Comparison of ENCODE assay signal across 1 cellular context in the genomic region with DNA sequence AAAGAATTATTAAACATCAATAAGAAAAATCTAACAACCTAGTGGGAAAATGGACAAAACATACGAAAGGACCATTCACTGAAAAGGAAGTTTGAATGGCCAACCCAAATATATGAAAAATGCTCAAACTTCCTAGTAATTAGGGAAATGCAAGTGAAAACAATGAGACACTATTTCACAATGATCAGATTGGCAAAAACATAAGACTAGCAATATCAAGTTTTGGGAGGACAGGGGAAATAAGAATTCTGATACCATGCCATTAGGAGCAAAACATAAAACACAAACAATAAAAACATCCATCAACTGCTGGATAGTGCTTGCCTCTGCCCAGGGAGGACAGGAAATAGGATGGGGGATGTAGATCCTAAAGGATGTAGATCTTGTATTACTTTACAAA.
TF ChIP-seq lines count a peak whose summit lies in the region.

No MANE protein-coding gene starts in this region.

TF ChIP-seq in HepG2, 621 proteins besides CTCF, POLR2A, EP300 and RAD21 (continued from another document):
- TF ChIP-seq, protein P1, sequence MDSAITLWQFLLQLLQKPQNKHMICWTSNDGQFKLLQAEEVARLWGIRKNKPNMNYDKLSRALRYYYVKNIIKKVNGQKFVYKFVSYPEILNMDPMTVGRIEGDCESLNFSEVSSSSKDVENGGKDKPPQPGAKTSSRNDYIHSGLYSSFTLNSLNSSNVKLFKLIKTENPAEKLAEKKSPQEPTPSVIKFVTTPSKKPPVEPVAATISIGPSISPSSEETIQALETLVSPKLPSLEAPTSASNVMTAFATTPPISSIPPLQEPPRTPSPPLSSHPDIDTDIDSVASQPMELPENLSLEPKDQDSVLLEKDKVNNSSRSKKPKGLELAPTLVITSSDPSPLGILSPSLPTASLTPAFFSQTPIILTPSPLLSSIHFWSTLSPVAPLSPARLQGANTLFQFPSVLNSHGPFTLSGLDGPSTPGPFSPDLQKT (CRISPR knock-in tag; IDR thresholded peaks at IDR 0.05; ENCODE audit: borderline replicate concordance) = no peak
- TF ChIP-seq, protein P2, sequence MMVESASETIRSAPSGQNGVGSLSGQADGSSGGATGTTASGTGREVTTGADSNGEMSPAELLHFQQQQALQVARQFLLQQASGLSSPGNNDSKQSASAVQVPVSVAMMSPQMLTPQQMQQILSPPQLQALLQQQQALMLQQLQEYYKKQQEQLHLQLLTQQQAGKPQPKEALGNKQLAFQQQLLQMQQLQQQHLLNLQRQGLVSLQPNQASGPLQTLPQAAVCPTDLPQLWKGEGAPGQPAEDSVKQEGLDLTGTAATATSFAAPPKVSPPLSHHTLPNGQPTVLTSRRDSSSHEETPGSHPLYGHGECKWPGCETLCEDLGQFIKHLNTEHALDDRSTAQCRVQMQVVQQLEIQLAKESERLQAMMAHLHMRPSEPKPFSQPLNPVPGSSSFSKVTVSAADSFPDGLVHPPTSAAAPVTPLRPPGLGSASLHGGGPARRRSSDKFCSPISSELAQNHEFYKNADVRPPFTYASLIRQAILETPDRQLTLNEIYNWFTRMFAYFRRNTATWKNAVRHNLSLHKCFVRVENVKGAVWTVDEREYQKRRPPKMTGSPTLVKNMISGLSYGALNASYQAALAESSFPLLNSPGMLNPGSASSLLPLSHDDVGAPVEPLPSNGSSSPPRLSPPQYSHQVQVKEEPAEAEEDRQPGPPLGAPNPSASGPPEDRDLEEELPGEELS (CRISPR knock-in tag; IDR thresholded peaks at IDR 0.05) = no peak
TF ChIP-seq in HepG2: peak in this region for 1.
